In genomic region chr16:4525069-4525468, GRCh38 we compare ENCODE assay signal across 20 cellular contexts. TPM values are rescaled to one million over a fixed set of nuclear protein-coding genes. Genes with fewer than 3 reads are reported as not detected.
DNase-seq lines count a peak whose midpoint lies in the region; ATAC-seq lines count a peak whose summit lies in the region.
"Had no signal": no experiment of that assay in that cellular context is flagged by ENCODE, and none has a peak within 500 bp of the region (broad histone marks: within the 10 kb centered on the region; RNA-seq: fewer than 3 reads in every experiment).

No MANE protein-coding gene starts in this region.

- intact Hi-C loops in Right ventricle myocardium inferior (cut with DNase I), result no loop called here
- intact Hi-C loops in left cardiac atrium (cut with DNase I), result no loop called here
- intact Hi-C loops in left ventricle myocardium superior (cut with micrococcal nuclease), result no loop called here

- ATAC-seq in Right ventricle myocardium inferior (peak; percentile 43), left cardiac atrium (no peak), left ventricle myocardium superior (peak; percentile 46), HG03378 (IDR thresholded peaks at IDR 0.05; ENCODE audit: unreplicated experiment) (no peak)
- ATAC-seq: A549, foreskin keratinocyte, left colon, T-cell, upper lobe of right lung had no signal

- peak overlapping the region; percentile 31 for H3K27ac ChIP-seq in substantia nigra (ENCODE audit: low read depth, low read length, poor library complexity, severe bottlenecking)
- H3K27ac ChIP-seq: A549, C4-2B, foreskin keratinocyte, upper lobe of right lung had no signal

- DNase-seq in Right ventricle myocardium inferior (ENCODE audit: missing footprints) (no peak), left cardiac atrium (no peak), left ventricle myocardium superior (no peak), substantia nigra (lab: John Stamatoyannopoulos, UW) (peak in 9 of 49 donors; percentile 11 to 44 (median 31)), MV-4-11 (lab: John Stamatoyannopoulos, UW) (no peak)
- DNase-seq: activated CD4-positive, alpha-beta memory T cell treated with anti-CD3 and anti-CD28 coated beads for 36 hours; activated T-cell treated with anti-CD3 and anti-CD28 coated beads, Interleukin-2, amount 50 U/mL, for 24 hours; DMS153; foreskin keratinocyte; HFFc6; Kasumi-1; left colon; NCI-H1105; NCI-H2081 treated with DMSO at 0.1 percent for 48 hours; NCI-H524 treated with DMSO at 0.1 percent for 48 hours; T-cell; upper lobe of right lung had no signal

RNA-seq across cellular contexts. Expression of gene CDIP1, which starts 13.5 kb away (rescaled TPM):
- total RNA-seq in Right ventricle myocardium inferior (46.3 TPM), left cardiac atrium (10 to 100 TPM; 34.1 to 42.9 TPM), left ventricle myocardium superior (53.3 TPM)

RNA-seq across cellular contexts. Expression of gene C16orf96, which starts 31.1 kb away (rescaled TPM):
- total RNA-seq in Right ventricle myocardium inferior (0.05 TPM), left cardiac atrium (under 1 TPM in 1 of 2 donors, not detected in 1; 0.10 TPM), left ventricle myocardium superior (0.07 TPM)
- total RNA-seq: foreskin keratinocyte, HFFc6 had no signal

RNA-seq across cellular contexts. Expression of gene HMOX2, which starts 48.9 kb away (rescaled TPM):
- total RNA-seq in Right ventricle myocardium inferior, result 126 TPM
- 10 to 100 TPM; 65.3 to 92.0 TPM for total RNA-seq in left cardiac atrium
- 121 TPM for total RNA-seq in left ventricle myocardium superior

RNA-seq across cellular contexts. Expression of gene NMRAL1, which starts 50.6 kb away (rescaled TPM):
- total RNA-seq in Right ventricle myocardium inferior, result 26.0 TPM
- total RNA-seq in left cardiac atrium, result 10 to 100 TPM; 16.8 to 17.2 TPM
- total RNA-seq in left ventricle myocardium superior, result 24.7 TPM

Comparison
In these comparisons a context has a peak if more than half of its experiments do, and no peak if none do; other contexts are left out.
1. ATAC-seq: peak in Right ventricle myocardium inferior (single experiment) and left ventricle myocardium superior (single experiment); none in left cardiac atrium (0 of 2) and HG03378 (single experiment).